In genomic region chr3:57354768-57355167, GRCh38 we compare ENCODE assay signal across 15 cellular contexts.
A peak's percentile ranks its signal among the peaks of the same experiment; 100 is the strongest.
DNase-seq lines count a peak whose midpoint lies in the region; ATAC-seq and TF ChIP-seq lines count a peak whose summit lies in the region.
"Had no signal": no experiment of that assay in that cellular context is flagged by ENCODE, and none has a peak within 500 bp of the region (broad histone marks: within the 10 kb centered on the region; RNA-seq: fewer than 3 reads in every experiment).

No MANE protein-coding gene starts in this region.

- H3K36me3 ChIP-seq in brain microvascular endothelial cell (replicated peaks), result no peaks in the 10 kb centered on the region

- peaks cover 19% of the 10 kb centered on the region for H3K4me1 Mint-ChIP-seq in activated B cell treated with CpG ODN at 0.5 μM for 24 hours
- H3K4me1 Mint-ChIP-seq in activated CD8-positive, alpha-beta T cell treated with anti-CD3 and anti-CD28 coated beads for 36 hours (ENCODE audit: low read depth), result peaks cover 4% of the 10 kb centered on the region
- H3K4me1 Mint-ChIP-seq: H9 had no signal

- no peak overlapping the region for H3K4me3 Mint-ChIP-seq in activated B cell treated with CpG ODN at 0.5 μM for 24 hours
- H3K4me3 Mint-ChIP-seq in activated CD8-positive, alpha-beta T cell treated with anti-CD3 and anti-CD28 coated beads for 36 hours, result no peak overlapping the region
- H3K4me3 Mint-ChIP-seq: CD4-positive, alpha-beta T cell; H9 had no signal

- DNase-seq in AML-193 (lab: John Stamatoyannopoulos, UW), result peak; percentile 32 to 33
- DNase-seq in KBM-7, result peak; percentile 46
- peak; percentile 4 to 51 for DNase-seq in NOMO-1 (lab: John Stamatoyannopoulos, UW; ENCODE audit: unreplicated experiment in 2 of 2)
- no peak for DNase-seq in activated B cell treated with CpG ODN at 0.5 μM for 24 hours
- DNase-seq in 8988T, result no peak
- DNase-seq in GM19238 (ENCODE audit: insufficient read length, low spot score), result no peak
- no peak for DNase-seq in activated CD8-positive, alpha-beta T cell treated with anti-CD3 and anti-CD28 coated beads for 36 hours
- no peak for DNase-seq in brain microvascular endothelial cell
- DNase-seq: CD4-positive, alpha-beta T cell; H9; NCI-H1092 treated with DMSO at 0.1 percent for 48 hours; NCI-H2081 treated with DMSO at 0.1 percent for 48 hours; NCI-H510A treated with DMSO at 0.1 percent for 48 hours; NCI-H82; SHP77 had no signal

- no peaks in the 10 kb centered on the region for H3K36me3 Mint-ChIP-seq in activated B cell treated with CpG ODN at 0.5 μM for 24 hours (ENCODE audit: low read depth)
- H3K36me3 Mint-ChIP-seq in activated CD8-positive, alpha-beta T cell treated with anti-CD3 and anti-CD28 coated beads for 36 hours (ENCODE audit: low read depth), result no peaks in the 10 kb centered on the region

- intact Hi-C loops in activated B cell treated with CpG ODN at 0.5 μM for 24 hours (cut with micrococcal nuclease), result no loop called here
- intact Hi-C loops in activated CD8-positive, alpha-beta T cell treated with anti-CD3 and anti-CD28 coated beads for 36 hours (cut with micrococcal nuclease), result no loop called here

- no peak overlapping the region for H3K27ac Mint-ChIP-seq in activated B cell treated with CpG ODN at 0.5 μM for 24 hours
- H3K27ac Mint-ChIP-seq in activated CD8-positive, alpha-beta T cell treated with anti-CD3 and anti-CD28 coated beads for 36 hours, result no peak overlapping the region
- H3K27ac Mint-ChIP-seq: CD4-positive, alpha-beta T cell; H9 had no signal

- POLR2A ChIA-PET in activated B cell treated with CpG ODN at 0.5 μM for 24 hours (lab: Charles Lee), result no interaction called here
- POLR2A ChIA-PET in activated CD8-positive, alpha-beta T cell treated with anti-CD3 and anti-CD28 coated beads for 36 hours (lab: Charles Lee), result no interaction called here

- ATAC-seq in activated B cell treated with CpG ODN at 0.5 μM for 24 hours (ENCODE audit: low read depth), result peak; percentile 42
- ATAC-seq in activated CD8-positive, alpha-beta T cell treated with anti-CD3 and anti-CD28 coated beads for 36 hours, result no peak

- H3K27me3 Mint-ChIP-seq in activated B cell treated with CpG ODN at 0.5 μM for 24 hours, result no peaks in the 10 kb centered on the region
- no peaks in the 10 kb centered on the region for H3K27me3 Mint-ChIP-seq in activated CD8-positive, alpha-beta T cell treated with anti-CD3 and anti-CD28 coated beads for 36 hours
- H3K27me3 Mint-ChIP-seq: CD4-positive, alpha-beta T cell had no signal

- in situ Hi-C loops in KBM-7 (cut with MboI; ENCODE audit: low pct_unique_long_range_greater_than_20kb, low sequenced_read_pairs) (no loop called here), brain microvascular endothelial cell (cut with HindIII; ENCODE audit: low pct_ligation_motif_present, low sequenced_read_pairs) (no loop called here)

- CTCF ChIA-PET in activated B cell treated with CpG ODN at 0.5 μM for 24 hours (lab: Charles Lee), result no interaction called here
- CTCF ChIA-PET in activated CD8-positive, alpha-beta T cell treated with anti-CD3 and anti-CD28 coated beads for 36 hours (lab: Charles Lee), result no interaction called here

- H3K27me3 ChIP-seq in brain microvascular endothelial cell (replicated peaks), result no peaks in the 10 kb centered on the region

- no peak for TF ChIP-seq CTCF in activated B cell treated with CpG ODN at 0.5 μM for 24 hours (IDR thresholded peaks at IDR 0.05)
- TF ChIP-seq CTCF in activated CD8-positive, alpha-beta T cell treated with anti-CD3 and anti-CD28 coated beads for 36 hours (IDR thresholded peaks at IDR 0.05), result no peak
- no peak for TF ChIP-seq CTCF in brain microvascular endothelial cell (IDR thresholded peaks at IDR 0.05; ENCODE audit: low read depth, low read length, missing control alignments)

- H3K4me3 ChIP-seq in brain microvascular endothelial cell (ENCODE audit: low read depth, low read length), result no peak overlapping the region

- no peak overlapping the region for H3K27ac ChIP-seq in brain microvascular endothelial cell

- no peaks in the 10 kb centered on the region for H3K9me3 Mint-ChIP-seq in activated B cell treated with CpG ODN at 0.5 μM for 24 hours
- H3K9me3 Mint-ChIP-seq in activated CD8-positive, alpha-beta T cell treated with anti-CD3 and anti-CD28 coated beads for 36 hours, result no peaks in the 10 kb centered on the region
- H3K9me3 Mint-ChIP-seq: CD4-positive, alpha-beta T cell; H9 had no signal

Comparison
In these comparisons a context has a peak if more than half of its experiments do, and no peak if none do; other contexts are left out.
1. DNase-seq: peak in AML-193 (2 of 2), KBM-7 (single experiment) and NOMO-1 (2 of 2); none in activated B cell treated with CpG ODN at 0.5 μM for 24 hours (single experiment), 8988T (single experiment), GM19238 (single experiment), activated CD8-positive, alpha-beta T cell treated with anti-CD3 and anti-CD28 coated beads for 36 hours (single experiment) and brain microvascular endothelial cell (single experiment).